ENCODE assay signal across 8 cellular contexts in the genomic region with DNA sequence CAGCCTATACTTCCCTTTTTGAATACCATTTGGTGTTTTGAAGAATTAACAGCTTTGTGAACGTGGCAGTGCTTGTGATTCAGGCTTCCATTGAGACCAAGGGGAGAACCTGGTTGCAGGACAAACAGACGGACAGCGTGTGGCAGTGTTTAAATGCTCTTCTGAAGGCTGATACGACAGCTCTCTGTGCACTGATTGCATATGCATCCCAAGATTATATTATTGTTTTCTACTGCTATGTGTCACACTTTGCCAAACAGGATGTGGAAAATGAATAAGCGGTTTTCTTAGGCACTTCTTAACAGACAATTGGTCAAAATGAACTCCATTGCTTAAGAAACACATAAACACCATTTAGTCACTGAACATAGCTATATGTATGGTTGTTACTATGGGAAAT. TPM values are rescaled to one million over a fixed set of nuclear protein-coding genes. Genes with fewer than 3 reads are reported as not detected.
DNase-seq lines count a peak whose midpoint lies in the region; ATAC-seq and TF ChIP-seq lines count a peak whose summit lies in the region.
"Not testable (repeated sequence)": the region's sequence is repeated elsewhere in the genome, so short reads cannot be mapped to it uniquely, and the experiment has no call there.
"Had no signal": no experiment of that assay in that cellular context is flagged by ENCODE, and none has a peak within 500 bp of the region (broad histone marks: within the 10 kb centered on the region; RNA-seq: fewer than 3 reads in every experiment).

No MANE protein-coding gene starts in this region.

- DNase-seq in EH (ENCODE audit: low read depth), result peak; percentile 83
- peak; percentile 40 for DNase-seq in KBM-7
- not testable (repeated sequence) for DNase-seq in RWPE2 (ENCODE audit: low spot score); natural killer cell treated with Interleukin-12 subunit alpha and Interleukin-12 subunit beta and Interleukin-15 and Interleukin-18, amount 100 ng/mL, for 72 hours (ENCODE audit: low spot score)
- DNase-seq in activated CD4-positive, alpha-beta T cell treated with anti-CD3 and anti-CD28 coated beads, Interleukin-2, amount 10 ng/mL, durations not matched to agents 24 days and 14 days, result peak; percentile 80
- DNase-seq in astrocyte of the hippocampus (ENCODE audit: low read depth, low spot score), result peak; percentile 33
- DNase-seq in fibroblast of the aortic adventitia (ENCODE audit: low read depth), result peak; percentile 57

- intact Hi-C loops in activated CD4-positive, alpha-beta T cell treated with anti-CD3 and anti-CD28 coated beads, Interleukin-2, amount 10 ng/mL, durations not matched to agents 24 days and 14 days (cut with micrococcal nuclease), result loop anchor here (5.0 kb wide), 1 partner anchor 137 kb away; no protein-coding TSS in a partner anchor

- not testable (repeated sequence) for H3K27me3 Mint-ChIP-seq in activated CD4-positive, alpha-beta T cell treated with anti-CD3 and anti-CD28 coated beads, Interleukin-2, amount 10 ng/mL, durations not matched to agents 24 days and 14 days; natural killer cell treated with Interleukin-12 subunit alpha and Interleukin-12 subunit beta and Interleukin-15 and Interleukin-18, amount 100 ng/mL, for 72 hours

- H3K27me3 ChIP-seq in RWPE2 (ENCODE audit: insufficient read depth, poor library complexity, severe bottlenecking), result not testable (repeated sequence)

- H3K4me3 ChIP-seq in RWPE2 (ENCODE audit: severe bottlenecking); fibroblast of the aortic adventitia (ENCODE audit: low read depth, low read length): not testable (repeated sequence)

- peak overlapping the region; percentile 82 for H3K27ac Mint-ChIP-seq in activated CD4-positive, alpha-beta T cell treated with anti-CD3 and anti-CD28 coated beads, Interleukin-2, amount 10 ng/mL, durations not matched to agents 24 days and 14 days
- H3K27ac Mint-ChIP-seq in natural killer cell treated with Interleukin-12 subunit alpha and Interleukin-12 subunit beta and Interleukin-15 and Interleukin-18, amount 100 ng/mL, for 72 hours, result peak overlapping the region in 1 of 2 donors; percentile 70

- not testable (repeated sequence) for H3K9me3 ChIP-seq in RWPE2 (ENCODE audit: severe bottlenecking)

- H3K36me3 Mint-ChIP-seq in activated CD4-positive, alpha-beta T cell treated with anti-CD3 and anti-CD28 coated beads, Interleukin-2, amount 10 ng/mL, durations not matched to agents 24 days and 14 days (ENCODE audit: low read depth), result peaks cover 23% of the 10 kb centered on the region
- not testable (repeated sequence) for H3K36me3 Mint-ChIP-seq in natural killer cell treated with Interleukin-12 subunit alpha and Interleukin-12 subunit beta and Interleukin-15 and Interleukin-18, amount 100 ng/mL, for 72 hours

- H3K4me1 Mint-ChIP-seq in activated CD4-positive, alpha-beta T cell treated with anti-CD3 and anti-CD28 coated beads, Interleukin-2, amount 10 ng/mL, durations not matched to agents 24 days and 14 days, result peaks cover 28% of the 10 kb centered on the region
- H3K4me1 Mint-ChIP-seq in natural killer cell treated with Interleukin-12 subunit alpha and Interleukin-12 subunit beta and Interleukin-15 and Interleukin-18, amount 100 ng/mL, for 72 hours (ENCODE audit: low read depth in 2 of 2), result peaks cover 0 to 18% of the 10 kb centered on the region in 2 donors

- TF ChIP-seq CTCF in RWPE2 (IDR thresholded peaks at IDR 0.05; ENCODE audit: poor library complexity, severe bottlenecking), result peak; percentile 42
- TF ChIP-seq CTCF in fibroblast of the aortic adventitia (IDR thresholded peaks at IDR 0.05; ENCODE audit: insufficient read depth, low read length), result not testable (repeated sequence)

- H3K9me3 Mint-ChIP-seq in activated CD4-positive, alpha-beta T cell treated with anti-CD3 and anti-CD28 coated beads, Interleukin-2, amount 10 ng/mL, durations not matched to agents 24 days and 14 days; natural killer cell treated with Interleukin-12 subunit alpha and Interleukin-12 subunit beta and Interleukin-15 and Interleukin-18, amount 100 ng/mL, for 72 hours: not testable (repeated sequence)

- peak; percentile 98 for ATAC-seq in RWPE2 (ENCODE audit: low read depth)
- peak in 1 of 2 donors; percentile 83 for ATAC-seq in natural killer cell treated with Interleukin-12 subunit alpha and Interleukin-12 subunit beta and Interleukin-15 and Interleukin-18, amount 100 ng/mL, for 72 hours

- H3K4me1 ChIP-seq in RWPE2 (ENCODE audit: insufficient read depth, poor library complexity, severe bottlenecking), result not testable (repeated sequence)

- H3K36me3 ChIP-seq in RWPE2 (ENCODE audit: low read depth), result not testable (repeated sequence)

- H3K4me3 Mint-ChIP-seq in activated CD4-positive, alpha-beta T cell treated with anti-CD3 and anti-CD28 coated beads, Interleukin-2, amount 10 ng/mL, durations not matched to agents 24 days and 14 days, result peak overlapping the region; percentile 44
- peak overlapping the region; percentile 63 for H3K4me3 Mint-ChIP-seq in natural killer cell treated with Interleukin-12 subunit alpha and Interleukin-12 subunit beta and Interleukin-15 and Interleukin-18, amount 100 ng/mL, for 72 hours

- H3K27ac ChIP-seq in RWPE2 (ENCODE audit: poor library complexity, severe bottlenecking), result peak overlapping the region; percentile 38

- in situ Hi-C loops in KBM-7 (cut with MboI; ENCODE audit: low pct_unique_long_range_greater_than_20kb, low sequenced_read_pairs), result not testable (repeated sequence)

RNA-seq across cellular contexts. Expression of a gene that starts 8.2 kb away (rescaled TPM):
- total RNA-seq in activated CD4-positive, alpha-beta T cell treated with anti-CD3 and anti-CD28 coated beads, Interleukin-2, amount 10 ng/mL, durations not matched to agents 24 days and 14 days, result 94.1 and 102 TPM in 2 replicates
- total RNA-seq in fibroblast of the aortic adventitia (ENCODE audit: low replicate concordance), result 161 and 206 TPM in 2 replicates
- 100 to 1,000 TPM in 1 of 2 donors, 10 to 100 TPM in 1; 73.1 to 125 TPM for total RNA-seq in natural killer cell treated with Interleukin-12 subunit alpha and Interleukin-12 subunit beta and Interleukin-15 and Interleukin-18, amount 100 ng/mL, for 72 hours

RNA-seq across cellular contexts. Expression of a gene that starts 57.6 kb away (rescaled TPM):
- not detected in 2 replicates for total RNA-seq in activated CD4-positive, alpha-beta T cell treated with anti-CD3 and anti-CD28 coated beads, Interleukin-2, amount 10 ng/mL, durations not matched to agents 24 days and 14 days
- not detected in 2 replicates for total RNA-seq in fibroblast of the aortic adventitia (ENCODE audit: low replicate concordance)
- not detected for total RNA-seq in natural killer cell treated with Interleukin-12 subunit alpha and Interleukin-12 subunit beta and Interleukin-15 and Interleukin-18, amount 100 ng/mL, for 72 hours
- total RNA-seq: Peyer's patch had no signal
